ENCODE assay signal across 3 cellular contexts in the genomic region with DNA sequence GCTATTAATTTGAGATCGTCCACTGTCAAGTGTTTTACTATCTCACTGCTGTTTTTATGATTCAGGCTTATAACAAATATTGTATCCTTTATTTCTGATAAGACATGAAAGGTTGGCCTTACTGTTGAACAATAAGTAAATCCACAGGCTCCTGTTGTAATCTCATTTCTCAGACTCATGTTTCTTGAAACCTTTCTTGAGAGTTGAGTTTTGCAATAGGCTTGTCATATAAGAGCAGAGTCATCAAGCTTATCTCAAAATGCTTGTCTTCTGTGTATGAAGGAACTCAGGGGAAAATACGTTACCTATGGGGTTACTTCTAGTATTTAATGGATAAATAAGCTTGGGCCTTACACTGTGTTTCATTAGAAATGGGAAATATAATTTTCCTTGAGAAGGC.
TF ChIP-seq lines count a peak whose summit lies in the region.

No MANE protein-coding gene starts in this region.

TF ChIP-seq in SK-N-SH treated with all-trans-retinoic acid at 6 μM for 48 hours, 23 proteins besides CTCF, POLR2A, EP300 and RAD21 (continued from another document):
- TF ChIP-seq, protein P1, sequence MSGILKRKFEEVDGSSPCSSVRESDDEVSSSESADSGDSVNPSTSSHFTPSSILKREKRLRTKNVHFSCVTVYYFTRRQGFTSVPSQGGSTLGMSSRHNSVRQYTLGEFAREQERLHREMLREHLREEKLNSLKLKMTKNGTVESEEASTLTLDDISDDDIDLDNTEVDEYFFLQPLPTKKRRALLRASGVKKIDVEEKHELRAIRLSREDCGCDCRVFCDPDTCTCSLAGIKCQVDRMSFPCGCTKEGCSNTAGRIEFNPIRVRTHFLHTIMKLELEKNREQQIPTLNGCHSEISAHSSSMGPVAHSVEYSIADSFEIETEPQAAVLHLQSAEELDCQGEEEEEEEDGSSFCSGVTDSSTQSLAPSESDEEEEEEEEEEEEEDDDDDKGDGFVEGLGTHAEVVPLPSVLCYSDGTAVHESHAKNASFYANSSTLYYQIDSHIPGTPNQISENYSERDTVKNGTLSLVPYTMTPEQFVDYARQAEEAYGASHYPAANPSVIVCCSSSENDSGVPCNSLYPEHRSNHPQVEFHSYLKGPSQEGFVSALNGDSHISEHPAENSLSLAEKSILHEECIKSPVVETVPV (CRISPR knock-in tag; IDR thresholded peaks at IDR 0.05), result no peak
- no peak for TF ChIP-seq ZFP30 (CRISPR knock-in tag; IDR thresholded peaks at IDR 0.05)
- TF ChIP-seq, protein P2, sequence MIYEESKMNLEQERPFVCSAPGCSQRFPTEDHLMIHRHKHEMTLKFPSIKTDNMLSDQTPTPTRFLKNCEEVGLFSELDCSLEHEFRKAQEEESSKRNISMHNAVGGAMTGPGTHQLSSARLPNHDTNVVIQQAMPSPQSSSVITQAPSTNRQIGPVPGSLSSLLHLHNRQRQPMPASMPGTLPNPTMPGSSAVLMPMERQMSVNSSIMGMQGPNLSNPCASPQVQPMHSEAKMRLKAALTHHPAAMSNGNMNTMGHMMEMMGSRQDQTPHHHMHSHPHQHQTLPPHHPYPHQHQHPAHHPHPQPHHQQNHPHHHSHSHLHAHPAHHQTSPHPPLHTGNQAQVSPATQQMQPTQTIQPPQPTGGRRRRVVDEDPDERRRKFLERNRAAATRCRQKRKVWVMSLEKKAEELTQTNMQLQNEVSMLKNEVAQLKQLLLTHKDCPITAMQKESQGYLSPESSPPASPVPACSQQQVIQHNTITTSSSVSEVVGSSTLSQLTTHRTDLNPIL (CRISPR knock-in tag; IDR thresholded peaks at IDR 0.05; ENCODE audit: low read depth), result no peak
- TF ChIP-seq ZFP3 (CRISPR knock-in tag; IDR thresholded peaks at IDR 0.05), result no peak
- TF ChIP-seq RARB (CRISPR knock-in tag; IDR thresholded peaks at IDR 0.05), result no peak
TF ChIP-seq in SK-N-SH treated with all-trans-retinoic acid at 6 μM for 48 hours: peak in this region for 1.

TF ChIP-seq in SK-N-SH, 30 proteins besides CTCF, POLR2A, EP300 and RAD21 (continued from another document):
- TF ChIP-seq IRF3 (IDR thresholded peaks at IDR 0.05; ENCODE audit: low read depth, low read length) (no peak), SIN3A (IDR thresholded peaks at IDR 0.05; ENCODE audit: borderline replicate concordance, low read depth, low read length) (no peak), RXRA (IDR thresholded peaks at IDR 0.05; ENCODE audit: borderline replicate concordance, low read depth) (no peak), RCOR1 (IDR thresholded peaks at IDR 0.05; ENCODE audit: low read length) (no peak), MXI1 (IDR thresholded peaks at IDR 0.05; ENCODE audit: low read depth, low read length) (no peak), MAX (IDR thresholded peaks at IDR 0.05; ENCODE audit: low read depth) (no peak), RFX5 (IDR thresholded peaks at IDR 0.05; ENCODE audit: low read length) (no peak), TAF1 (IDR thresholded peaks at IDR 0.05; ENCODE audit: borderline replicate concordance, low read depth, low read length) (no peak), TEAD4 (IDR thresholded peaks at IDR 0.05; ENCODE audit: borderline replicate concordance, insufficient read depth) (no peak), ELF1 (IDR thresholded peaks at IDR 0.05) (no peak), EZH2phosphoT487 (IDR thresholded peaks at IDR 0.05; ENCODE audit: borderline replicate concordance, low read depth) (no peak), NRF1 (IDR thresholded peaks at IDR 0.05; ENCODE audit: low read depth, low read length) (no peak), MEF2A (IDR thresholded peaks at IDR 0.05; ENCODE audit: borderline replicate concordance, low read depth) (no peak), NFIC (IDR thresholded peaks at IDR 0.05; ENCODE audit: borderline replicate concordance) (no peak), YY1 (IDR thresholded peaks at IDR 0.05; ENCODE audit: low read depth) (no peak), FOXM1 (IDR thresholded peaks at IDR 0.05; ENCODE audit: low read depth) (no peak), CHD2 (IDR thresholded peaks at IDR 0.05; ENCODE audit: low read length, partially characterized antibody) (no peak)
- TF ChIP-seq, protein P3, sequence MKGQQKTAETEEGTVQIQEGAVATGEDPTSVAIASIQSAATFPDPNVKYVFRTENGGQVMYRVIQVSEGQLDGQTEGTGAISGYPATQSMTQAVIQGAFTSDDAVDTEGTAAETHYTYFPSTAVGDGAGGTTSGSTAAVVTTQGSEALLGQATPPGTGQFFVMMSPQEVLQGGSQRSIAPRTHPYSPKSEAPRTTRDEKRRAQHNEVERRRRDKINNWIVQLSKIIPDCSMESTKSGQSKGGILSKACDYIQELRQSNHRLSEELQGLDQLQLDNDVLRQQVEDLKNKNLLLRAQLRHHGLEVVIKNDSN (IDR thresholded peaks at IDR 0.05; ENCODE audit: borderline replicate concordance, low read depth), result no peak

TF ChIP-seq in K562, 482 proteins besides CTCF, POLR2A, EP300 and RAD21 (continued from another document):
- TF ChIP-seq JUNB (CRISPR knock-in tag; conservative IDR thresholded peaks at IDR 0.05), result no peak
